Comparison of ENCODE assay signal across 23 cellular contexts in genomic region chr2:61700465-61700864, GRCh38.
"Had no signal": no experiment of that assay in that cellular context is flagged by ENCODE, and none has a peak within 500 bp of the region (broad histone marks: within the 10 kb centered on the region; RNA-seq: fewer than 3 reads in every experiment).

No MANE protein-coding gene starts in this region.

- DNase-seq: activated CD4-positive, alpha-beta T cell treated with anti-CD3 and anti-CD28 coated beads, Interleukin-2, amount 10 ng/mL, durations not matched to agents 24 days and 14 days; activated CD4-positive, alpha-beta T cell treated with anti-CD3 and anti-CD28 coated beads, Interleukin-2, amount 50 U/mL, for 4 hours; activated CD8-positive, alpha-beta T cell treated with anti-CD3 and anti-CD28 coated beads for 36 hours; activated gamma-delta T cell; activated naive CD4-positive, alpha-beta T cell treated with Interleukin-2 at 50 U/mL for 16 hours; activated naive CD8-positive, alpha-beta T cell treated with anti-CD3 and anti-CD28 coated beads, Interleukin-2, amount 10 ng/mL, durations not matched to agents 7 days and 5 days; activated T-cell treated with anti-CD3 and anti-CD28 coated beads, Interleukin-2, amount 50 U/mL, for 24 hours; amygdala; colonic mucosa; NCI-H1105; NCI-H1417 treated with DMSO at 0.1 percent for 48 hours; NCI-H187 treated with DMSO at 0.1 percent for 48 hours; NCI-H2081; NCI-H345; NCI-H524 treated with DMSO at 0.1 percent for 48 hours; RPMI8226; SHP77 treated with DMSO at 0.1 percent for 48 hours; SK-N-SH had no signal

- ATAC-seq: activated CD8-positive, alpha-beta T cell treated with anti-CD3 and anti-CD28 coated beads for 36 hours; Panc1 had no signal

- H3K4me1 ChIP-seq: ascending aorta, colonic mucosa, SJSA1 had no signal

- FAIRE-seq: TTC549 had no signal

- H3K36me3 ChIP-seq: ascending aorta, cardiac muscle cell, colonic mucosa, SJSA1 had no signal

- H3K4me3 ChIP-seq: ascending aorta, cardiac muscle cell, colonic mucosa, SJSA1 had no signal

- H3K27me3 ChIP-seq: ascending aorta, cardiac muscle cell, colonic mucosa, SJSA1 had no signal

- H3K9me3 ChIP-seq: ascending aorta, colonic mucosa, SJSA1, SK-N-SH had no signal

- H3K27ac ChIP-seq: ascending aorta, cardiac muscle cell, colonic mucosa, SJSA1 had no signal

- H3K9ac ChIP-seq: SK-N-SH had no signal

- H3K4me2 ChIP-seq: SK-N-SH had no signal
